Comparison of ENCODE assay signal across 1 cellular context in the genomic region with DNA sequence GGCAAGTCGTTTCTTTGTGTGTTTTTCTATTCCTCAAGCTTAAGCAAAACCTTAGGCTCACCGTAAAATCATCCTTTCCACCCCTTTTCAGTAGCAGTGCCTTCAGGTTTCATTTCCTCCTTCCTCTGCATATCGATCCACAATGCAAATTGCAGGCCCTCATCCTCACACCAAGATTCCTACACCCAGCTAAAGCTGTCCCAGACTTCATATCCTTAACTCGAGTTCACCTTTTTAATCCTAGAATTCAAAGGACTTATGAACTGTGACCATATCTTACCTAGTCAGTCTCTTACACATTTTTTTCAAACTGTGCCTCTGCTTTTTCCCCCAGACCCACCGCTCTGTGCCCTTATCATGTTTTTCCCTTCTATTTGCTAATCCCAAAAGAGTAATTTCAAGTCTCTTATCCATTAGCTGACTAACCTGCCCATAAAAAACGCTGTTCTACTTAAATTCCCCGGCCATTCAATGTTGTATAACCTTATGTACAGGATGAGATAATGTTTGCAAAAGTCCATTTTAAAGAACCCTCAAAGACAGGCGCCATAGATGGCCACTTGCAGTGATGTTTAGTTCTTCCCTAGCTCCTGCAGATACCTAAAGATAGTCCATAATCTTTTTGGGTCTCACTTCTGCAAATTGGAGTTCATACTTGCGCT.
TF ChIP-seq lines count a peak whose summit lies in the region.

No MANE protein-coding gene starts in this region.

TF ChIP-seq in GM12878, 131 proteins besides CTCF, POLR2A, EP300 and RAD21 (continued from another document):
- TF ChIP-seq, protein P1, sequence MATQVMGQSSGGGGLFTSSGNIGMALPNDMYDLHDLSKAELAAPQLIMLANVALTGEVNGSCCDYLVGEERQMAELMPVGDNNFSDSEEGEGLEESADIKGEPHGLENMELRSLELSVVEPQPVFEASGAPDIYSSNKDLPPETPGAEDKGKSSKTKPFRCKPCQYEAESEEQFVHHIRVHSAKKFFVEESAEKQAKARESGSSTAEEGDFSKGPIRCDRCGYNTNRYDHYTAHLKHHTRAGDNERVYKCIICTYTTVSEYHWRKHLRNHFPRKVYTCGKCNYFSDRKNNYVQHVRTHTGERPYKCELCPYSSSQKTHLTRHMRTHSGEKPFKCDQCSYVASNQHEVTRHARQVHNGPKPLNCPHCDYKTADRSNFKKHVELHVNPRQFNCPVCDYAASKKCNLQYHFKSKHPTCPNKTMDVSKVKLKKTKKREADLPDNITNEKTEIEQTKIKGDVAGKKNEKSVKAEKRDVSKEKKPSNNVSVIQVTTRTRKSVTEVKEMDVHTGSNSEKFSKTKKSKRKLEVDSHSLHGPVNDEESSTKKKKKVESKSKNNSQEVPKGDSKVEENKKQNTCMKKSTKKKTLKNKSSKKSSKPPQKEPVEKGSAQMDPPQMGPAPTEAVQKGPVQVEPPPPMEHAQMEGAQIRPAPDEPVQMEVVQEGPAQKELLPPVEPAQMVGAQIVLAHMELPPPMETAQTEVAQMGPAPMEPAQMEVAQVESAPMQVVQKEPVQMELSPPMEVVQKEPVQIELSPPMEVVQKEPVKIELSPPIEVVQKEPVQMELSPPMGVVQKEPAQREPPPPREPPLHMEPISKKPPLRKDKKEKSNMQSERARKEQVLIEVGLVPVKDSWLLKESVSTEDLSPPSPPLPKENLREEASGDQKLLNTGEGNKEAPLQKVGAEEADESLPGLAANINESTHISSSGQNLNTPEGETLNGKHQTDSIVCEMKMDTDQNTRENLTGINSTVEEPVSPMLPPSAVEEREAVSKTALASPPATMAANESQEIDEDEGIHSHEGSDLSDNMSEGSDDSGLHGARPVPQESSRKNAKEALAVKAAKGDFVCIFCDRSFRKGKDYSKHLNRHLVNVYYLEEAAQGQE (IDR thresholded peaks at IDR 0.05; ENCODE audit: low read depth, low read length): no peak
- no peak for TF ChIP-seq ASH2L (IDR thresholded peaks at IDR 0.05; ENCODE audit: borderline replicate concordance, low read depth)
- TF ChIP-seq RCOR1 (conservative IDR thresholded peaks at IDR 0.05; ENCODE audit: low read depth, low read length): no peak
- no peak for TF ChIP-seq CREM (IDR thresholded peaks at IDR 0.05; ENCODE audit: low read depth)
- TF ChIP-seq, protein P2, sequence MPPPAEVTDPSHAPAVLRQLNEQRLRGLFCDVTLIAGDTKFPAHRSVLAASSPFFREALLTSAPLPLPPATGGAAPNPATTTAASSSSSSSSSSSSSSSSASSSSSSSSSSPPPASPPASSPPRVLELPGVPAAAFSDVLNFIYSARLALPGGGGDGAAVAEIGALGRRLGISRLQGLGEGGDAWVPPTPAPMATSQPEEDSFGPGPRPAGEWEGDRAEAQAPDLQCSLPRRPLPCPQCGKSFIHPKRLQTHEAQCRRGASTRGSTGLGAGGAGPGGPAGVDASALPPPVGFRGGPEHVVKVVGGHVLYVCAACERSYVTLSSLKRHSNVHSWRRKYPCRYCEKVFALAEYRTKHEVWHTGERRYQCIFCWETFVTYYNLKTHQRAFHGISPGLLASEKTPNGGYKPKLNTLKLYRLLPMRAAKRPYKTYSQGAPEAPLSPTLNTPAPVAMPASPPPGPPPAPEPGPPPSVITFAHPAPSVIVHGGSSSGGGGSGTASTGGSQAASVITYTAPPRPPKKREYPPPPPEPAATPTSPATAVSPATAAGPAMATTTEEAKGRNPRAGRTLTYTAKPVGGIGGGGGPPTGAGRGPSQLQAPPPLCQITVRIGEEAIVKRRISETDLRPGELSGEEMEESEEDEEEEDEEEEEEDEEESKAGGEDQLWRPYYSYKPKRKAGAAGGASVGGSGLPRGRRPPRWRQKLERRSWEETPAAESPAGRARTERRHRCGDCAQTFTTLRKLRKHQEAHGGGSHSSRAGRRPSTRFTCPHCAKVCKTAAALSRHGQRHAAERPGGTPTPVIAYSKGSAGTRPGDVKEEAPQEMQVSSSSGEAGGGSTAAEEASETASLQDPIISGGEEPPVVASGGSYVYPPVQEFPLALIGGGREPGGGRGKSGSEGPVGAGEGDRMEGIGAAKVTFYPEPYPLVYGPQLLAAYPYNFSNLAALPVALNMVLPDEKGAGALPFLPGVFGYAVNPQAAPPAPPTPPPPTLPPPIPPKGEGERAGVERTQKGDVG (CRISPR knock-in tag; IDR thresholded peaks at IDR 0.05): no peak
- 0 out of 2 replicates have a peak, but pooled peaks have one; percentile 64 for TF ChIP-seq NBN (IDR thresholded peaks at IDR 0.05)
- TF ChIP-seq CHD2 (IDR thresholded peaks at IDR 0.05; ENCODE audit: borderline replicate concordance, low read depth, low read length): no peak
- peak; percentile 49; the same call in 1 of the 3 replicates for TF ChIP-seq POU2F2 (IDR thresholded peaks at IDR 0.05; ENCODE audit: borderline replicate concordance, low read depth, low read length)
- TF ChIP-seq, protein P3, sequence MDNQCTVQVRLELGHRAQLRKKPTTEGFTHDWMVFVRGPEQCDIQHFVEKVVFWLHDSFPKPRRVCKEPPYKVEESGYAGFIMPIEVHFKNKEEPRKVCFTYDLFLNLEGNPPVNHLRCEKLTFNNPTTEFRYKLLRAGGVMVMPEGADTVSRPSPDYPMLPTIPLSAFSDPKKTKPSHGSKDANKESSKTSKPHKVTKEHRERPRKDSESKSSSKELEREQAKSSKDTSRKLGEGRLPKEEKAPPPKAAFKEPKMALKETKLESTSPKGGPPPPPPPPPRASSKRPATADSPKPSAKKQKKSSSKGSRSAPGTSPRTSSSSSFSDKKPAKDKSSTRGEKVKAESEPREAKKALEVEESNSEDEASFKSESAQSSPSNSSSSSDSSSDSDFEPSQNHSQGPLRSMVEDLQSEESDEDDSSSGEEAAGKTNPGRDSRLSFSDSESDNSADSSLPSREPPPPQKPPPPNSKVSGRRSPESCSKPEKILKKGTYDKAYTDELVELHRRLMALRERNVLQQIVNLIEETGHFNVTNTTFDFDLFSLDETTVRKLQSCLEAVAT (IDR thresholded peaks at IDR 0.05): no peak
- TF ChIP-seq, protein P4, sequence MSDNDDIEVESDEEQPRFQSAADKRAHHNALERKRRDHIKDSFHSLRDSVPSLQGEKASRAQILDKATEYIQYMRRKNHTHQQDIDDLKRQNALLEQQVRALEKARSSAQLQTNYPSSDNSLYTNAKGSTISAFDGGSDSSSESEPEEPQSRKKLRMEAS (IDR thresholded peaks at IDR 0.05; ENCODE audit: low read depth, low read length): no peak
- no peak for TF ChIP-seq CHD1 (IDR thresholded peaks at IDR 0.05; ENCODE audit: low read depth, low read length)
- TF ChIP-seq FOS (IDR thresholded peaks at IDR 0.05; ENCODE audit: borderline replicate concordance, extremely low read depth, insufficient read length): no peak
- TF ChIP-seq CEBPB (IDR thresholded peaks at IDR 0.05; ENCODE audit: borderline replicate concordance in 1 of 2, low read depth in 2 of 2, low read length in 2 of 2): no peak
- no peak for TF ChIP-seq BMI1 (IDR thresholded peaks at IDR 0.05; ENCODE audit: borderline replicate concordance)
- TF ChIP-seq BCL11A (IDR thresholded peaks at IDR 0.05; ENCODE audit: low read depth, low read length): 0 out of 2 replicates have a peak, but pooled peaks have one; percentile 15
- TF ChIP-seq IKZF2 (IDR thresholded peaks at IDR 0.05): peak; percentile 40 to 47; a peak in 3 of 4 replicates
- no peak for TF ChIP-seq SIN3A (IDR thresholded peaks at IDR 0.05; ENCODE audit: low read depth, low read length)
- peak; percentile 95 for TF ChIP-seq SPI1 (IDR thresholded peaks at IDR 0.05; ENCODE audit: borderline replicate concordance, insufficient read depth, low read depth, low read length)
- TF ChIP-seq HCFC1 (IDR thresholded peaks at IDR 0.05; ENCODE audit: low read length): no peak
- no peak for TF ChIP-seq BACH1 (IDR thresholded peaks at IDR 0.05; ENCODE audit: borderline replicate concordance)
- no peak for TF ChIP-seq HDAC2 (IDR thresholded peaks at IDR 0.05)
- no peak for TF ChIP-seq PAX5 (IDR thresholded peaks at IDR 0.05; ENCODE audit: borderline replicate concordance, low read depth, low read length)
- no peak for TF ChIP-seq MTA2 (IDR thresholded peaks at IDR 0.05; ENCODE audit: low read depth)
- TF ChIP-seq, protein P5, sequence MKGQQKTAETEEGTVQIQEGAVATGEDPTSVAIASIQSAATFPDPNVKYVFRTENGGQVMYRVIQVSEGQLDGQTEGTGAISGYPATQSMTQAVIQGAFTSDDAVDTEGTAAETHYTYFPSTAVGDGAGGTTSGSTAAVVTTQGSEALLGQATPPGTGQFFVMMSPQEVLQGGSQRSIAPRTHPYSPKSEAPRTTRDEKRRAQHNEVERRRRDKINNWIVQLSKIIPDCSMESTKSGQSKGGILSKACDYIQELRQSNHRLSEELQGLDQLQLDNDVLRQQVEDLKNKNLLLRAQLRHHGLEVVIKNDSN (IDR thresholded peaks at IDR 0.05; ENCODE audit: borderline replicate concordance, extremely low read length, insufficient read depth, low read depth, low read length): no peak
- TF ChIP-seq BRCA1 (IDR thresholded peaks at IDR 0.05; ENCODE audit: low read depth, low read length): no peak
- no peak for TF ChIP-seq ESRRA (IDR thresholded peaks at IDR 0.05; ENCODE audit: low read length)
- TF ChIP-seq SUPT20H (IDR thresholded peaks at IDR 0.05; ENCODE audit: borderline replicate concordance, control insufficient read depth, low read depth, low read length): no peak
- no peak for TF ChIP-seq NFXL1 (IDR thresholded peaks at IDR 0.05; ENCODE audit: borderline replicate concordance)
